ENCODE assay signal across 28 cellular contexts in the genomic region with DNA sequence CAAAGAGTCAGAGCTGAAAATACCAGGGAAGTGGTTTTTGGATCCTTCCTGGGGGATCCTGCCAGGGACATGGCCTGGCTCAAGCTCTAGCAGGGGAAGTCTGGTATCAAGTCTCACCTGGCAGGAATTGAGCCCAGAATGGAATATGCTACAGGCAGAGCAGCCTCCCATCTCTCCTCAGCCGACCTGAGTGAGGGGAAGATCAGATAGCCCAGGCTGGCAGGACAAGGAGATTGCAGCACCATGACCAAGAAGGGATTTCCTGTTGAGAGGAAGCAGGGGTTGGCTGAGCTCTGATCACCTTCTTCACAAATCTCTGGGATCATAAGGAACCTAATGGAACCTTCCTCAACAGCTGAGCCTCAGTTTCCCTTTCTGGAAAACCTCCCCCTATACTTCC. TPM values are rescaled to one million over a fixed set of nuclear protein-coding genes. Genes with fewer than 3 reads are reported as not detected.
"Had no signal": no experiment of that assay in that cellular context is flagged by ENCODE, and none has a peak within 500 bp of the region (broad histone marks: within the 10 kb centered on the region; RNA-seq: fewer than 3 reads in every experiment).

No MANE protein-coding gene starts in this region.

- H3K9me3 ChIP-seq: adrenal gland, ascending aorta, colonic mucosa, prostate gland, stomach, suprapubic skin, transverse colon had no signal

- ATAC-seq: activated CD4-positive, alpha-beta T cell treated with anti-CD3 and anti-CD28 coated beads for 36 hours; left lobe of liver; natural killer cell; right cardiac atrium; stimulated activated memory B cell treated with anti-CD40 and anti-IgM and Interleukin-4, amounts not matched to agents 10 μg/mL and 1 μg/mL and 100 μg/mL, for 72 hours had no signal

- H3K36me3 ChIP-seq: adrenal gland, ascending aorta, brain microvascular endothelial cell, colonic mucosa, prostate gland had no signal

- DNase-seq: activated B cell treated with CpG ODN at 0.5 μM for 24 hours; activated CD4-positive, alpha-beta T cell treated with anti-CD3 and anti-CD28 coated beads for 36 hours; activated CD4-positive, alpha-beta T cell treated with anti-CD3 and anti-CD28 coated beads, Interleukin-2, amount 50 U/mL, for 48 hours; activated CD8-positive, alpha-beta memory T cell treated with anti-CD3 and anti-CD28 coated beads, Interleukin-2, amount 50 U/mL, for 48 hours; activated naive CD4-positive, alpha-beta T cell; activated T-cell treated with anti-CD3 and anti-CD28 coated beads, Interleukin-2, amount 50 U/mL, for 4 hours; brain microvascular endothelial cell; colonic mucosa; endodermal cell; foreskin fibroblast; natural killer cell; small intestine; stimulated activated CD4-positive, alpha-beta T cell treated with anti-CD3 and anti-CD28 coated beads, Interleukin-15, amount 100 ng/mL, for 24 hours; stomach; transverse colon had no signal

- H3K4me1 ChIP-seq: ascending aorta, colonic mucosa, prostate gland had no signal

- H3K27ac ChIP-seq: brain microvascular endothelial cell, colonic mucosa, epithelial cell of prostate had no signal

- H3K27me3 ChIP-seq: adrenal gland, ascending aorta, brain microvascular endothelial cell, colonic mucosa, stomach, suprapubic skin, transverse colon had no signal

- H3K4me3 ChIP-seq: adrenal gland, ascending aorta, colonic mucosa, lung, prostate gland, stomach, suprapubic skin, transverse colon had no signal

RNA-seq across cellular contexts. Expression of gene POU2F3, which starts 16.1 kb away (rescaled TPM):
- total RNA-seq: activated B cell treated with CpG ODN at 0.5 μM for 24 hours; activated CD4-positive, alpha-beta T cell treated with anti-CD3 and anti-CD28 coated beads for 36 hours; activated CD8-positive, alpha-beta memory T cell treated with anti-CD3 and anti-CD28 coated beads for 36 hours; activated T-cell treated with anti-CD3 and anti-CD28 coated beads, Interleukin-2, amount 50 U/mL, for 4 hours; activated T-helper 2 cell treated with anti-CD3 and anti-CD28 coated beads, Interferon-gamma antibody, Interleukin-2, Interleukin-4, amounts not matched to agents 10 μg/mL and 5 μg/mL and 100 μg/mL, durations not matched to agents 14 hours and 24 hours and 36 hours; ascending aorta; fibroblast of lung; left lobe of liver; natural killer cell; osteocyte had no signal
- polyA plus RNA-seq: fibroblast of lung had no signal
